ENCODE assay signal across 31 cellular contexts in the genomic region with DNA sequence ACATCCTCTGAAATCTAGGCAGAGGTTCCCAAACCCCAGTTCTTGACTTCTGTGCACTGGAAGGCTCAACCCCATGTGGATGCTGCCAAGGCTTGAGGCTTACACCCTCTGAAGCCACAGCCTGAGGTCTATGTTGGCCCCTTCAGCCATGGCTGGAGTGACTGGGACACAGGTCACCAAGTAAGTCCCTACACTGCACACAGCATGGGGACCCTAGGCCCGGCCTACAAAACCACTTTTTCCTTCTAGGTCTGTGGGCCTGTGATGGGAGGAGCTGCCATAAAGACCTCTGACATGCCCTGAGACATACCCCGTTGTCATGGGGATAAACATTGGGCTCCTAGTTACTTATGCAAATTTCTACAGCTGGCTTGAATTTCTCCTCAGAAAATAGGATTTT.
"Had no signal": no experiment of that assay in that cellular context is flagged by ENCODE, and none has a peak within 500 bp of the region (broad histone marks: within the 10 kb centered on the region; RNA-seq: fewer than 3 reads in every experiment).

No MANE protein-coding gene starts in this region.

- H3K27ac ChIP-seq: ascending aorta, cardiac muscle cell, WERI-Rb-1 had no signal

- ATAC-seq: activated CD4-positive, alpha-beta T cell treated with anti-CD3 and anti-CD28 coated beads for 36 hours; activated CD4-positive, CD25-positive, alpha-beta regulatory T cell treated with anti-CD3 and anti-CD28 coated beads, Interleukin-2, amount 50 U/mL, for 24 hours; activated CD8-positive, alpha-beta memory T cell treated with anti-CD3 and anti-CD28 coated beads, Interleukin-2, amount 10 ng/mL, durations not matched to agents 7 days and 5 days; activated CD8-positive, alpha-beta T cell treated with anti-CD3 and anti-CD28 coated beads, Interleukin-2, amount 10 ng/mL, durations not matched to agents 7 days and 5 days; activated naive CD8-positive, alpha-beta T cell treated with anti-CD3 and anti-CD28 coated beads, Interleukin-2, amount 50 U/mL, for 24 hours; WTC11 had no signal

- H3K4me3 ChIP-seq: ascending aorta, cardiac muscle cell had no signal

- H3K27me3 ChIP-seq: ascending aorta, cardiac muscle cell had no signal

- H3K36me3 ChIP-seq: ascending aorta, cardiac muscle cell, WERI-Rb-1 had no signal

- DNase-seq: activated CD4-positive, alpha-beta memory T cell treated with anti-CD3 and anti-CD28 coated beads, Interleukin-2, amount 10 ng/mL, durations not matched to agents 7 days and 5 days; activated CD4-positive, alpha-beta T cell treated with anti-CD3 and anti-CD28 coated beads for 1 hour; activated CD4-positive, alpha-beta T cell treated with anti-CD3 and anti-CD28 coated beads for 36 hours; activated CD4-positive, alpha-beta T cell treated with anti-CD3 and anti-CD28 coated beads for 48 hours; activated CD4-positive, alpha-beta T cell treated with anti-CD3 and anti-CD28 coated beads, Interleukin-2, amount 10 ng/mL, durations not matched to agents 7 days and 5 days; activated CD4-positive, alpha-beta T cell treated with anti-CD3 and anti-CD28 coated beads, Interleukin-2, amount 50 U/mL, for 48 hours; activated CD4-positive, CD25-positive, alpha-beta regulatory T cell; activated CD8-positive, alpha-beta memory T cell treated with anti-CD3 and anti-CD28 coated beads for 24 hours; activated CD8-positive, alpha-beta memory T cell treated with anti-CD3 and anti-CD28 coated beads, Interleukin-2, amount 10 ng/mL, durations not matched to agents 7 days and 5 days; activated CD8-positive, alpha-beta memory T cell treated with anti-CD3 and anti-CD28 coated beads, Interleukin-2, amount 50 U/mL, for 48 hours; activated CD8-positive, alpha-beta T cell treated with anti-CD3 and anti-CD28 coated beads, Interleukin-2, amount 10 ng/mL, durations not matched to agents 7 days and 5 days; activated effector memory CD4-positive, alpha-beta T cell treated with Interleukin-2 at 50 U/mL for 16 hours; activated gamma-delta T cell; activated naive CD4-positive, alpha-beta T cell treated with anti-CD3 and anti-CD28 coated beads, Interleukin-2, amount 10 ng/mL, durations not matched to agents 7 days and 5 days; activated naive CD4-positive, alpha-beta T cell treated with Interleukin-2 at 50 U/mL for 16 hours; activated naive CD8-positive, alpha-beta T cell treated with anti-CD3 and anti-CD28 coated beads, Interleukin-2, amount 10 ng/mL, durations not matched to agents 7 days and 5 days; activated naive CD8-positive, alpha-beta T cell treated with anti-CD3 and anti-CD28 coated beads, Interleukin-2, amount 50 U/mL, for 24 hours; activated T-cell treated with anti-CD3 and anti-CD28 coated beads, Interleukin-2, amount 50 U/mL, for 24 hours; activated T-cell treated with anti-CD3 and anti-CD28 coated beads, Interleukin-2, amount 50 U/mL, for 48 hours; amygdala; anterior cingulate cortex; caudate nucleus; cerebellar nuclear complex; T-helper 1 cell; T-helper 2 cell; T-helper 9 cell; WERI-Rb-1 had no signal

- H3K4me1 ChIP-seq: ascending aorta had no signal
